ENCODE assay signal across 1 cellular context in genomic region chr5:141923443-141924313, GRCh38.
A peak's percentile ranks its signal among the peaks of the same experiment; 100 is the strongest.
TF ChIP-seq lines count a peak whose summit lies in the region.

TSS of gene DELE1 (plus strand) at chr5:141923871. CDS start at chr5:141923942, 71 bp downstream.

TF ChIP-seq in HepG2, 621 proteins besides CTCF, POLR2A, EP300 and RAD21 (continued from another document and continues in another):
- TF ChIP-seq ZBTB4 (CRISPR knock-in tag; IDR thresholded peaks at IDR 0.05; ENCODE audit: borderline replicate concordance) (peak; percentile 74; the same call in 1 of the 2 replicates), NCOR1 (IDR thresholded peaks at IDR 0.05; ENCODE audit: borderline replicate concordance, low read length) (no peak), TRIM24 (CRISPR knock-in tag; IDR thresholded peaks at IDR 0.05) (no peak), KLF13 (CRISPR knock-in tag; IDR thresholded peaks at IDR 0.05) (no peak; the same call in 1 of the 2 replicates), MLX (CRISPR knock-in tag; IDR thresholded peaks at IDR 0.05) (no peak; the same call in 1 of the 2 replicates), ZBTB49 (CRISPR knock-in tag; IDR thresholded peaks at IDR 0.05; ENCODE audit: borderline replicate concordance) (no peak), ZNF740 (CRISPR knock-in tag; IDR thresholded peaks at IDR 0.05) (no peak), FUBP1 (CRISPR knock-in tag; IDR thresholded peaks at IDR 0.05; ENCODE audit: borderline replicate concordance) (no peak), NR2F2 (IDR thresholded peaks at IDR 0.05; ENCODE audit: borderline replicate concordance, low read depth) (no peak), BCLAF1 (IDR thresholded peaks at IDR 0.05) (no peak), HMGA1 (CRISPR knock-in tag; conservative IDR thresholded peaks at IDR 0.05) (no peak), JUNB (CRISPR knock-in tag; IDR thresholded peaks at IDR 0.05; ENCODE audit: borderline replicate concordance) (no peak), MAF1 (CRISPR knock-in tag; IDR thresholded peaks at IDR 0.05; ENCODE audit: borderline replicate concordance) (no peak), ZNF543 (CRISPR knock-in tag; IDR thresholded peaks at IDR 0.05) (peak; percentile 94), JDP2 (CRISPR knock-in tag; IDR thresholded peaks at IDR 0.05; ENCODE audit: borderline replicate concordance) (no peak), ZBTB8A (CRISPR knock-in tag; IDR thresholded peaks at IDR 0.05; ENCODE audit: borderline replicate concordance, low read depth) (no peak), SIX1 (CRISPR knock-in tag; IDR thresholded peaks at IDR 0.05; ENCODE audit: borderline replicate concordance) (peak; percentile 48; the same call in 1 of the 2 replicates), ASH2L (IDR thresholded peaks at IDR 0.05; ENCODE audit: insufficient read length, low read depth, low read length) (peak; percentile 85), KAT7 (CRISPR knock-in tag; IDR thresholded peaks at IDR 0.05; ENCODE audit: borderline replicate concordance) (0 out of 2 replicates have a peak, but pooled peaks have one; percentile 61), CSRNP2 (CRISPR knock-in tag; conservative IDR thresholded peaks at IDR 0.05; ENCODE audit: low read depth) (no peak), ZNF446 (CRISPR knock-in tag; IDR thresholded peaks at IDR 0.05) (peak; percentile 85), TRIM22 (IDR thresholded peaks at IDR 0.05) (no peak), CENPX (CRISPR knock-in tag; IDR thresholded peaks at IDR 0.05) (no peak), YEATS4 (CRISPR knock-in tag; IDR thresholded peaks at IDR 0.05; ENCODE audit: borderline replicate concordance) (peak; percentile 89), POLR2AphosphoS5 (IDR thresholded peaks at IDR 0.05; ENCODE audit: low read depth, low read length) (peak; percentile 91), REL (CRISPR knock-in tag; conservative IDR thresholded peaks at IDR 0.05) (no peak), RFX1 (IDR thresholded peaks at IDR 0.05) (no peak), ZFP62 (CRISPR knock-in tag; IDR thresholded peaks at IDR 0.05) (no peak), TERF1 (CRISPR knock-in tag; IDR thresholded peaks at IDR 0.05) (no peak), MEF2D (CRISPR knock-in tag; IDR thresholded peaks at IDR 0.05) (peak; percentile 84), DNMT1 (CRISPR knock-in tag; IDR thresholded peaks at IDR 0.05) (no peak), ZNF777 (CRISPR knock-in tag; IDR thresholded peaks at IDR 0.05) (no peak), PAXIP1 (CRISPR knock-in tag; conservative IDR thresholded peaks at IDR 0.05) (peak; percentile 69), ZNF547 (CRISPR knock-in tag; IDR thresholded peaks at IDR 0.05) (no peak; the same call in none of the 2 replicates), ZNF44 (CRISPR knock-in tag; IDR thresholded peaks at IDR 0.05) (no peak), ZNF556 (CRISPR knock-in tag; IDR thresholded peaks at IDR 0.05; ENCODE audit: borderline replicate concordance) (peak; percentile 85), ZFP36 (IDR thresholded peaks at IDR 0.05; ENCODE audit: borderline replicate concordance, low read depth, low read length, partially characterized antibody) (no peak), TFAP4 (IDR thresholded peaks at IDR 0.05; ENCODE audit: borderline replicate concordance, low read depth) (no peak; the same call in 1 of the 2 replicates), MTF2 (CRISPR knock-in tag; IDR thresholded peaks at IDR 0.05; ENCODE audit: borderline replicate concordance) (no peak; the same call in 1 of the 2 replicates), ZNF24 (IDR thresholded peaks at IDR 0.05) (no peak)
